Comparison of ENCODE assay signal across 8 cellular contexts in genomic region chr6:24936641-24937317, GRCh38. TPM values are rescaled to one million over a fixed set of nuclear protein-coding genes. Genes with fewer than 3 reads are reported as not detected.
DNase-seq lines count a peak whose midpoint lies in the region; ATAC-seq and TF ChIP-seq lines count a peak whose summit lies in the region.

No MANE protein-coding gene starts in this region.

- H3K4me1 ChIP-seq in sigmoid colon = peaks cover 0 to 11% (median 4%) of the 10 kb centered on the region in 4 donors

- intact Hi-C loops in activated T-helper 1 cell treated with anti-CD3 and anti-CD28 coated beads, Interleukin-12 subunit alpha, Interleukin-12 subunit beta, Interleukin-2, Interleukin-4 antibody, amounts not matched to agents 30 ng/mL and 10 ng/mL and 1 ng/mL, durations not matched to agents 14 hours and 24 hours and 36 hours (cut with micrococcal nuclease) = loop anchor here (1.0 to 10.0 kb wide), 9 partner anchors 8 to 1028 kb away; partner anchors contain the start of gene TRIM38
- intact Hi-C loops in sigmoid colon (cut with DNase I) = no loop called here

- H3K4me3 Mint-ChIP-seq in activated T-helper 1 cell treated with anti-CD3 and anti-CD28 coated beads, Interleukin-12 subunit alpha, Interleukin-12 subunit beta, Interleukin-2, Interleukin-4 antibody, amounts not matched to agents 30 ng/mL and 10 ng/mL and 1 ng/mL, durations not matched to agents 14 hours and 24 hours and 36 hours = peak overlapping the region; percentile 97

- DNase-seq in stimulated activated CD4-positive, alpha-beta T cell treated with anti-CD3 and anti-CD28 coated beads, Interleukin-15, amount 100 ng/mL, for 24 hours = peak; percentile 58
- DNase-seq in stimulated activated CD4-positive, alpha-beta T cell treated with anti-CD3 and anti-CD28 coated beads, Interleukin-12 subunit alpha, Interleukin-12 subunit beta, amount 100 ng/mL, for 4 hours = no peak
- DNase-seq in activated T-helper 1 cell treated with anti-CD3 and anti-CD28 coated beads, Interleukin-12 subunit alpha, Interleukin-12 subunit beta, Interleukin-2, Interleukin-4 antibody, amounts not matched to agents 30 ng/mL and 10 ng/mL and 1 ng/mL, durations not matched to agents 14 hours and 24 hours and 36 hours (ENCODE audit: low spot score) = peak; percentile 72
- peak; percentile 50 for DNase-seq in stimulated activated naive CD4-positive, alpha-beta T cell treated with Interleukin-2 at 50 U/mL for 16 hours (lab: John Stamatoyannopoulos, UW)
- no peak for DNase-seq in NCI-H1436 (lab: John Stamatoyannopoulos, UW)
- no peak for DNase-seq in NCI-H446 treated with DMSO at 0.1 percent for 48 hours (lab: John Stamatoyannopoulos, UW)
- no peak for DNase-seq in sigmoid colon

- no peaks in the 10 kb centered on the region for H3K27me3 ChIP-seq in sigmoid colon

- TF ChIP-seq POLR2A in sigmoid colon (IDR thresholded peaks at IDR 0.05) = no peak

- H3K9me3 ChIP-seq in sigmoid colon = no peaks in the 10 kb centered on the region

- H3K9me3 Mint-ChIP-seq in activated T-helper 1 cell treated with anti-CD3 and anti-CD28 coated beads, Interleukin-12 subunit alpha, Interleukin-12 subunit beta, Interleukin-2, Interleukin-4 antibody, amounts not matched to agents 30 ng/mL and 10 ng/mL and 1 ng/mL, durations not matched to agents 14 hours and 24 hours and 36 hours = no peaks in the 10 kb centered on the region

- WGBS in sigmoid colon, 2 donors = 54 to 84% methylated on average over 5 of the region's 5 CpGs

- peaks cover 94% of the 10 kb centered on the region for H3K4me1 Mint-ChIP-seq in activated T-helper 1 cell treated with anti-CD3 and anti-CD28 coated beads, Interleukin-12 subunit alpha, Interleukin-12 subunit beta, Interleukin-2, Interleukin-4 antibody, amounts not matched to agents 30 ng/mL and 10 ng/mL and 1 ng/mL, durations not matched to agents 14 hours and 24 hours and 36 hours (ENCODE audit: low read depth)

- no peak overlapping the region for H3K4me3 ChIP-seq in sigmoid colon

- TF ChIP-seq CTCF in sigmoid colon (IDR thresholded peaks at IDR 0.05) = no peak

- no peaks in the 10 kb centered on the region for H3K27me3 Mint-ChIP-seq in activated T-helper 1 cell treated with anti-CD3 and anti-CD28 coated beads, Interleukin-12 subunit alpha, Interleukin-12 subunit beta, Interleukin-2, Interleukin-4 antibody, amounts not matched to agents 30 ng/mL and 10 ng/mL and 1 ng/mL, durations not matched to agents 14 hours and 24 hours and 36 hours (ENCODE audit: insufficient read depth)

- H3K27ac ChIP-seq in sigmoid colon = no peak overlapping the region

- no peak for TF ChIP-seq EP300 in sigmoid colon (IDR thresholded peaks at IDR 0.05)

- H3K27ac Mint-ChIP-seq in activated T-helper 1 cell treated with anti-CD3 and anti-CD28 coated beads, Interleukin-12 subunit alpha, Interleukin-12 subunit beta, Interleukin-2, Interleukin-4 antibody, amounts not matched to agents 30 ng/mL and 10 ng/mL and 1 ng/mL, durations not matched to agents 14 hours and 24 hours and 36 hours = peak overlapping the region; percentile 96

- peaks cover 2% of the 10 kb centered on the region for H3K36me3 Mint-ChIP-seq in activated T-helper 1 cell treated with anti-CD3 and anti-CD28 coated beads, Interleukin-12 subunit alpha, Interleukin-12 subunit beta, Interleukin-2, Interleukin-4 antibody, amounts not matched to agents 30 ng/mL and 10 ng/mL and 1 ng/mL, durations not matched to agents 14 hours and 24 hours and 36 hours (ENCODE audit: low read depth)

- ATAC-seq in HG03135 (IDR thresholded peaks at IDR 0.05; ENCODE audit: unreplicated experiment) = peak; percentile 70

- no peaks in the 10 kb centered on the region for H3K36me3 ChIP-seq in sigmoid colon

RNA-seq across cellular contexts. Expression of gene RIPOR2, which starts 1.0 kb away (rescaled TPM):
- total RNA-seq in activated T-helper 1 cell treated with anti-CD3 and anti-CD28 coated beads, Interleukin-12 subunit alpha, Interleukin-12 subunit beta, Interleukin-2, Interleukin-4 antibody, amounts not matched to agents 30 ng/mL and 10 ng/mL and 1 ng/mL, durations not matched to agents 14 hours and 24 hours and 36 hours = 30.8 and 31.1 TPM in 2 replicates
- 10 to 100 TPM in 1 of 4 donors, 1 to 10 TPM in 3; 6.1 to 10.9 (median 6.7) TPM for total RNA-seq in sigmoid colon
- polyA plus RNA-seq in sigmoid colon = 10 to 100 TPM in 1 of 3 donors, 1 to 10 TPM in 2; 1.6 to 29.7 (median 1.8) TPM

Comparison
In these comparisons a context has a peak if more than half of its experiments do, and no peak if none do; other contexts are left out.
1. DNase-seq: peak in stimulated activated CD4-positive, alpha-beta T cell treated with anti-CD3 and anti-CD28 coated beads, Interleukin-15, amount 100 ng/mL, for 24 hours (single experiment), activated T-helper 1 cell treated with anti-CD3 and anti-CD28 coated beads, Interleukin-12 subunit alpha, Interleukin-12 subunit beta, Interleukin-2, Interleukin-4 antibody, amounts not matched to agents 30 ng/mL and 10 ng/mL and 1 ng/mL, durations not matched to agents 14 hours and 24 hours and 36 hours (single experiment) and stimulated activated naive CD4-positive, alpha-beta T cell treated with Interleukin-2 at 50 U/mL for 16 hours (single experiment); none in stimulated activated CD4-positive, alpha-beta T cell treated with anti-CD3 and anti-CD28 coated beads, Interleukin-12 subunit alpha, Interleukin-12 subunit beta, amount 100 ng/mL, for 4 hours (single experiment), NCI-H1436 (single experiment), NCI-H446 treated with DMSO at 0.1 percent for 48 hours (single experiment) and sigmoid colon (single experiment).